In the genomic region with DNA sequence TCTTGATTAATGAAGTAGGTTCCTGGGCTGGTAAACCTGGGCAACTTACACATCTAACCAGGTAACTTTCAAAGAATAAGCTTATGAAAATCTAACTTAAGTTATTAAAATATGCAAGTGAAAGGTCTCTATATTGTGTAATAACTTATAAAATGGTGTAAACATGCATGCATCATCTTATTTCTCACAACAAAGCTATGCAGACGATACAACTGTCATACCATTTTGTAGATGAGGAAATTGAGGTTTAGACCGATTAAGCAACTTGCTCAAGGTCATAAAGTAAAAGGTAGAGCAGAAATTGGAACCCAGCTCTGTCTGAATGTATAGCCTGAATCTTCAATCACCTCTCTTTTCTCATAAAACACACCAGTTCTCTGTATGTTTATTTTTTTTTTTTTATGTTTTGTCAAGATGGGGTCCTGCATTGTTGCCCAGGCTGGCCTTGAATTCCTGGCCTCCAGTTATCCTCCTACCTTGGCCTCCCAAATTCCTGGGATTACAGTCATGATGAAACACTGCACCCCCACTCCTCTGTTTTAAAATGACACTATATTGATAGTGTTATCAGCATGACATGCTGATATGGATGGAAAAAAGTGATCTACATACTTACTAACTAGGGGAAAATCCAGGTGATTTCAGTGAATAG, we compare ENCODE assay signal across 20 cellular contexts.
A peak's percentile ranks its signal among the peaks of the same experiment; 100 is the strongest.
DNase-seq lines count a peak whose midpoint lies in the region; ATAC-seq and TF ChIP-seq lines count a peak whose summit lies in the region.
"Had no signal": no experiment of that assay in that cellular context is flagged by ENCODE, and none has a peak within 500 bp of the region (broad histone marks: within the 10 kb centered on the region; RNA-seq: fewer than 3 reads in every experiment).

No MANE protein-coding gene starts in this region.

- ATAC-seq in natural killer cell treated with Interleukin-12 subunit alpha and Interleukin-12 subunit beta and Interleukin-15 and Interleukin-18, amount 100 ng/mL, for 72 hours: peak; percentile 56 to 66
- no peak for ATAC-seq in natural killer cell
- no peak for ATAC-seq in RWPE2 (ENCODE audit: low read depth)
- ATAC-seq: stimulated activated naive B cell treated with anti-CD40 and anti-IgM and Interleukin-4, amounts not matched to agents 10 μg/mL and 1 μg/mL and 100 μg/mL, for 72 hours had no signal

- H3K4me3 ChIP-seq in RWPE2 (ENCODE audit: severe bottlenecking) (no peak overlapping the region), OCI-LY7 (ENCODE audit: low read depth, low read length, poor library complexity, severe bottlenecking) (no peak overlapping the region), BE2C (ENCODE audit: low read depth, low read length) (no peak overlapping the region)

- POLR2A ChIA-PET in OCI-LY7 (lab: Charles Lee): interaction anchor here (0.5 to 1.1 kb wide), 3 partner anchors 41 to 401 kb away, joined by 3 to 5 read pairs (median 4); no protein-coding TSS in a partner anchor

- CTCF ChIA-PET in OCI-LY7 (lab: Charles Lee; ENCODE audit: unreplicated experiment): no interaction called here

- H3K27ac Mint-ChIP-seq in natural killer cell treated with Interleukin-12 subunit alpha and Interleukin-12 subunit beta and Interleukin-15 and Interleukin-18, amount 100 ng/mL, for 72 hours: no peak overlapping the region
- H3K27ac Mint-ChIP-seq in natural killer cell: no peak overlapping the region
- H3K27ac Mint-ChIP-seq: stimulated activated naive B cell treated with anti-CD40 and anti-IgM and Interleukin-4, amounts not matched to agents 10 μg/mL and 1 μg/mL and 100 μg/mL, for 72 hours had no signal

- DNase-seq in natural killer cell treated with Interleukin-12 subunit alpha and Interleukin-12 subunit beta and Interleukin-15 and Interleukin-18, amount 100 ng/mL, for 72 hours (ENCODE audit: low spot score): no peak
- DNase-seq in natural killer cell: no peak
- DNase-seq in RWPE2 (ENCODE audit: low spot score): no peak
- peak; percentile 50 for DNase-seq in fibroblast of gingiva (ENCODE audit: low read depth)
- no peak for DNase-seq in OCI-LY7 (ENCODE audit: low spot score)
- no peak for DNase-seq in BE2C
- no peak for DNase-seq in HuH-7 (ENCODE audit: low spot score)
- DNase-seq in stimulated activated CD4-positive, alpha-beta T cell treated with anti-CD3 and anti-CD28 coated beads, Interleukin-4, amount 100 ng/mL, for 1 hour: no peak
- DNase-seq: activated CD4-positive, alpha-beta T cell treated with anti-CD3 and anti-CD28 coated beads for 4 hours; activated effector memory CD4-positive, alpha-beta T cell treated with anti-CD3 and anti-CD28 coated beads, Interleukin-2, amount 50 U/mL, for 16 hours; amygdala; cerebellar nuclear complex; effector memory CD8-positive, alpha-beta T cell; H9; left colon; NCI-H1436; NCI-H2171; retina; stimulated activated naive B cell treated with anti-CD40 and anti-IgM and Interleukin-4, amounts not matched to agents 10 μg/mL and 1 μg/mL and 100 μg/mL, for 72 hours had no signal

- no peaks in the 10 kb centered on the region for H3K9me3 ChIP-seq in RWPE2 (ENCODE audit: severe bottlenecking)
- no peaks in the 10 kb centered on the region for H3K9me3 ChIP-seq in OCI-LY7 (ENCODE audit: low read length)
- H3K9me3 ChIP-seq in BE2C: no peaks in the 10 kb centered on the region

- H3K36me3 ChIP-seq in RWPE2 (ENCODE audit: low read depth) (no peaks in the 10 kb centered on the region), OCI-LY7 (ENCODE audit: insufficient read depth, low read length) (no peaks in the 10 kb centered on the region; the same call in 1 of the 2 replicates), BE2C (no peaks in the 10 kb centered on the region)

- H3K27me3 ChIP-seq in RWPE2 (ENCODE audit: insufficient read depth, poor library complexity, severe bottlenecking) (no peaks in the 10 kb centered on the region), BE2C (no peaks in the 10 kb centered on the region)

- H3K27ac ChIP-seq in RWPE2 (ENCODE audit: poor library complexity, severe bottlenecking) (peak overlapping the region; percentile 99), OCI-LY7 (ENCODE audit: low read depth, low read length, poor library complexity, severe bottlenecking) (no peak overlapping the region)
- H3K27ac ChIP-seq: KMS-11 had no signal

- H3K4me1 ChIP-seq in RWPE2 (ENCODE audit: insufficient read depth, poor library complexity, severe bottlenecking) (peaks cover 43% of the 10 kb centered on the region), OCI-LY7 (ENCODE audit: insufficient read depth, low read length, poor library complexity, severe bottlenecking) (peaks cover 40% of the 10 kb centered on the region), BE2C (peaks cover 5% of the 10 kb centered on the region)

- no peaks in the 10 kb centered on the region for H3K36me3 Mint-ChIP-seq in natural killer cell treated with Interleukin-12 subunit alpha and Interleukin-12 subunit beta and Interleukin-15 and Interleukin-18, amount 100 ng/mL, for 72 hours
- no peaks in the 10 kb centered on the region for H3K36me3 Mint-ChIP-seq in natural killer cell

- no peaks in the 10 kb centered on the region for H3K9me2 ChIP-seq in OCI-LY7 (ENCODE audit: insufficient read depth, low read length)

- H3K27me3 Mint-ChIP-seq in natural killer cell treated with Interleukin-12 subunit alpha and Interleukin-12 subunit beta and Interleukin-15 and Interleukin-18, amount 100 ng/mL, for 72 hours: no peaks in the 10 kb centered on the region
- H3K27me3 Mint-ChIP-seq in natural killer cell (ENCODE audit: low read depth in 2 of 2): no peaks in the 10 kb centered on the region
- H3K27me3 Mint-ChIP-seq: effector memory CD8-positive, alpha-beta T cell; stimulated activated naive B cell treated with anti-CD40 and anti-IgM and Interleukin-4, amounts not matched to agents 10 μg/mL and 1 μg/mL and 100 μg/mL, for 72 hours had no signal

- TF ChIP-seq CTCF in natural killer cell (IDR thresholded peaks at IDR 0.05) (no peak), RWPE2 (IDR thresholded peaks at IDR 0.05; ENCODE audit: poor library complexity, severe bottlenecking) (no peak), OCI-LY7 (conservative IDR thresholded peaks at IDR 0.05; ENCODE audit: low read length) (no peak), BE2C (IDR thresholded peaks at IDR 0.05; ENCODE audit: low read depth, low read length) (no peak)

- H3K4me2 ChIP-seq in OCI-LY7 (ENCODE audit: low read length): no peak overlapping the region
- H3K4me2 ChIP-seq: KMS-11 had no signal

- H2AFZ ChIP-seq in OCI-LY7 (ENCODE audit: low read length): no peak overlapping the region

- no TSS peak for BruUV-seq in OCI-LY7 (replicated peaks; lab: Mats Ljungman, UMichigan)

- peaks cover 11% of the 10 kb centered on the region; the same call in 1 of the 2 replicates for H3K79me2 ChIP-seq in OCI-LY7 (ENCODE audit: insufficient read depth, low read depth, low read length)

- intact Hi-C loops in natural killer cell (cut with micrococcal nuclease) (no loop called here), OCI-LY7 (cut with micrococcal nuclease; ENCODE audit: unreplicated experiment) (no loop called here)

- no peaks in the 10 kb centered on the region for H3K9me3 Mint-ChIP-seq in natural killer cell treated with Interleukin-12 subunit alpha and Interleukin-12 subunit beta and Interleukin-15 and Interleukin-18, amount 100 ng/mL, for 72 hours
- H3K9me3 Mint-ChIP-seq in natural killer cell: no peaks in the 10 kb centered on the region
- H3K9me3 Mint-ChIP-seq: effector memory CD8-positive, alpha-beta T cell; H9; stimulated activated naive B cell treated with anti-CD40 and anti-IgM and Interleukin-4, amounts not matched to agents 10 μg/mL and 1 μg/mL and 100 μg/mL, for 72 hours had no signal

- H3K4me3 Mint-ChIP-seq in natural killer cell treated with Interleukin-12 subunit alpha and Interleukin-12 subunit beta and Interleukin-15 and Interleukin-18, amount 100 ng/mL, for 72 hours: no peak overlapping the region
- H3K4me3 Mint-ChIP-seq in natural killer cell: no peak overlapping the region
- H3K4me3 Mint-ChIP-seq: H9; stimulated activated naive B cell treated with anti-CD40 and anti-IgM and Interleukin-4, amounts not matched to agents 10 μg/mL and 1 μg/mL and 100 μg/mL, for 72 hours had no signal

- peaks cover 8 to 11% of the 10 kb centered on the region in 2 donors for H3K4me1 Mint-ChIP-seq in natural killer cell treated with Interleukin-12 subunit alpha and Interleukin-12 subunit beta and Interleukin-15 and Interleukin-18, amount 100 ng/mL, for 72 hours (ENCODE audit: low read depth in 2 of 2)
- H3K4me1 Mint-ChIP-seq in natural killer cell: peaks cover 13 to 26% of the 10 kb centered on the region in 2 donors

- H4K20me1 ChIP-seq in OCI-LY7 (ENCODE audit: insufficient read depth, low read length): no peaks in the 10 kb centered on the region

Comparison
In these comparisons a context has a peak if more than half of its experiments do, and no peak if none do; other contexts are left out.
1. ATAC-seq: peak in natural killer cell treated with Interleukin-12 subunit alpha and Interleukin-12 subunit beta and Interleukin-15 and Interleukin-18, amount 100 ng/mL, for 72 hours (2 of 2); none in natural killer cell (0 of 3) and RWPE2 (single experiment).